ENCODE assay signal across 8 cellular contexts in the genomic region with DNA sequence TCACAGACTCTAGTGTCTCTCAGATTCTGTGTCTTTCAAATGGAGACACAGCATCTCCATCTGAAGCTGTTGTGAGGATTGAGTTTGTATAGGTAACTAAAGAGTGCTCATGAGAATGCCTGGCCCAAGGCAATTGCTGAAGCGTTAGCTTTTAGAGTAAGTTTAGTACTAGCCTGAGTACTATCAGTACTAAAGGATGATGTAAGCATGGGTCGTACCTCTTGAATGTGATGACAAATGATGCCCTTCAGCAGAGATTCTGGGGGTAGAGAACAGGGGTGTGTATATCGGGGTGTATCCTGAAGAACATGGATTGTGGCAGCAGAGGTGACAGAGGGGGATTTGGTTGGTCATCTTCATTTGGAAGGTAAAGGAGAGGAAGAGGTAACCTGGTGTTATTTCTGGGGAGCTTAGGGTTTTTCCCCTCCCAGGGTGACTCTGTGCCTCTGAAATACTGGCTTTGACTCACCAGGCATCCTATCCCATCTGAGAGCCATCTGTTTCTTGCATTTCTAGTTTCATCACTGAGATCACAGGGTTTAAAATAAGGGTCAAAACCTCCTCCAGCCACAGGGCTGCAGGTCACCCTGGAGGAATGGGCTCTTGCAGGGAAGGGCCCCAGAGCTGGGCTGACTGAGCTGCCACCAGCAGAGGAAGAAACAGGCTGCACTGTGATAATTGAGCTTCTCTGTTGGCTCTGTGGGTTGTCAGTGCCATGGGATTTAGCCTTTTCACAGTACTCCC.
DNase-seq lines count a peak whose midpoint lies in the region; ATAC-seq lines count a peak whose summit lies in the region.

No MANE protein-coding gene starts in this region.

- H3K27ac Mint-ChIP-seq in activated T-cell treated with anti-CD3 and anti-CD28 coated beads, Interleukin-2, amount 50 U/mL, for 24 hours, result peak overlapping the region; percentile 18
- no peak overlapping the region for H3K27ac Mint-ChIP-seq in stimulated activated naive CD8-positive, alpha-beta T cell treated with anti-CD3 and anti-CD28 coated beads, Interleukin-15, amount 100 ng/mL, for 72 hours

- H3K4me1 Mint-ChIP-seq in activated T-cell treated with anti-CD3 and anti-CD28 coated beads, Interleukin-2, amount 50 U/mL, for 24 hours (ENCODE audit: low read depth), result peaks cover 17% of the 10 kb centered on the region
- H3K4me1 Mint-ChIP-seq in stimulated activated naive CD8-positive, alpha-beta T cell treated with anti-CD3 and anti-CD28 coated beads, Interleukin-15, amount 100 ng/mL, for 72 hours, result peaks cover 16% of the 10 kb centered on the region

- no peaks in the 10 kb centered on the region for H3K27me3 Mint-ChIP-seq in activated T-cell treated with anti-CD3 and anti-CD28 coated beads, Interleukin-2, amount 50 U/mL, for 24 hours
- H3K27me3 Mint-ChIP-seq in stimulated activated naive CD8-positive, alpha-beta T cell treated with anti-CD3 and anti-CD28 coated beads, Interleukin-15, amount 100 ng/mL, for 72 hours, result peaks cover 37% of the 10 kb centered on the region

- no peaks in the 10 kb centered on the region for H3K9me3 Mint-ChIP-seq in activated T-cell treated with anti-CD3 and anti-CD28 coated beads, Interleukin-2, amount 50 U/mL, for 24 hours
- H3K9me3 Mint-ChIP-seq in stimulated activated naive CD8-positive, alpha-beta T cell treated with anti-CD3 and anti-CD28 coated beads, Interleukin-15, amount 100 ng/mL, for 72 hours, result no peaks in the 10 kb centered on the region

- DNase-seq in activated T-cell treated with anti-CD3 and anti-CD28 coated beads, Interleukin-2, amount 50 U/mL, for 24 hours, result no peak
- DNase-seq in activated T-cell treated with anti-CD3 and anti-CD28 coated beads for 4 hours (no peak), MV-4-11 (lab: John Stamatoyannopoulos, UW) (peak; percentile 22), DMS79 (lab: John Stamatoyannopoulos, UW) (no peak), NCI-H2171 (lab: John Stamatoyannopoulos, UW) (no peak), cortex of kidney (lab: John Stamatoyannopoulos, UW) (no peak)
- no peak for DNase-seq in stimulated activated naive CD8-positive, alpha-beta T cell treated with anti-CD3 and anti-CD28 coated beads, Interleukin-15, amount 100 ng/mL, for 72 hours

- ATAC-seq in HG02642 (IDR thresholded peaks at IDR 0.05; ENCODE audit: poor library complexity, unreplicated experiment), result peak; percentile 82
- peak; percentile 60 for ATAC-seq in stimulated activated naive CD8-positive, alpha-beta T cell treated with anti-CD3 and anti-CD28 coated beads, Interleukin-15, amount 100 ng/mL, for 72 hours

- H3K4me3 Mint-ChIP-seq in activated T-cell treated with anti-CD3 and anti-CD28 coated beads, Interleukin-2, amount 50 U/mL, for 24 hours, result no peak overlapping the region
- H3K4me3 Mint-ChIP-seq in stimulated activated naive CD8-positive, alpha-beta T cell treated with anti-CD3 and anti-CD28 coated beads, Interleukin-15, amount 100 ng/mL, for 72 hours, result no peak overlapping the region

- no peaks in the 10 kb centered on the region for H3K36me3 Mint-ChIP-seq in activated T-cell treated with anti-CD3 and anti-CD28 coated beads, Interleukin-2, amount 50 U/mL, for 24 hours (ENCODE audit: low read depth)
